Comparison of ENCODE assay signal across 7 cellular contexts in genomic region chr16:63776034-63776433, GRCh38.
"Had no signal": no experiment of that assay in that cellular context is flagged by ENCODE, and none has a peak within 500 bp of the region (broad histone marks: within the 10 kb centered on the region; RNA-seq: fewer than 3 reads in every experiment).

No MANE protein-coding gene starts in this region.

- FAIRE-seq: HTR-8/SVneo had no signal

- H3K27me3 Mint-ChIP-seq: IgD-negative memory B cell had no signal

- H3K4me2 ChIP-seq: KMS-11 had no signal

- H3K36me3 Mint-ChIP-seq: IgD-negative memory B cell had no signal

- H3K9ac ChIP-seq: KMS-11 had no signal

- H3K4me1 Mint-ChIP-seq: IgD-negative memory B cell had no signal

- H3K27ac Mint-ChIP-seq: IgD-negative memory B cell had no signal

- H3K27ac ChIP-seq: HL-60, KMS-11 had no signal

- DNase-seq: Karpas-422, KBM-7, KG1 had no signal

- H3K4me3 Mint-ChIP-seq: IgD-negative memory B cell had no signal
